ENCODE assay signal across 10 cellular contexts in the genomic region with DNA sequence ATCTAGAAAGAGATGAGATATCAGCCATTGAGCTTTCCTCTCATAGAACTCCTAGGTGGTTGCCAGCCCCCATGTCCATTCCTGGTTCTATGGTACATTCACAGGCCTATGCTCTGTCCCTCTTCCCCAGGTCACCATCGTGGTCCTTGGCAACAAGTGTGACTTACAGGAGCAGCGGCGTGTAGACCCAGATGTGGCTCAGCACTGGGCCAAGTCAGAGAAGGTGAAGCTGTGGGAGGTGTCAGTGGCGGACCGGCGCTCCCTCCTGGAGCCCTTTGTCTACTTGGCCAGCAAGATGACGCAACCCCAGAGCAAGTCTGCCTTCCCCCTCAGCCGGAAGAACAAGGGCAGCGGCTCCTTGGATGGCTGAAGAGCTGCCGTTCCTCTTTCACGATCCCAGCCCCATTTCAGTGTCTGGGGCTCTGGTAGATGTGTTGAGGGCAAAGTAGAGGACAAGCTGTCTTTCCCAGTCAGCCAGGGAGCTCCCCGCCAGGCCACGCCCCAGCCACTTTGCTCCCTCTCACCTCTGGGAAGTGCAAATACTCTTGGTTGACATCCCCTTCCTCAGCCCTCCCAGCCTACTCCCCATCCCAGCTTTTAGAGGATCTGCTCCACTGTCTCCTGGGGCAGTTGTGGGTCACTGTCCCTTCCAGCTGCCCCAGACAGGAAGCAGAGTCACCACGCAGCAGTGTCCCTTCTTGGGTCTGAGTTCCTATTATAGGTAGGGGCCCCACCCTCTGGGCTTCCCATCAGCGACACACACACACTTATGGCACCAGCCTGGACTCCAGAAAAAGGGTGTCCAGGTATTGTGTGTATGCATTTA. TPM values are rescaled to one million over a fixed set of nuclear protein-coding genes. Genes with fewer than 3 reads are reported as not detected.
A peak's percentile ranks its signal among the peaks of the same experiment; 100 is the strongest.
DNase-seq lines count a peak whose midpoint lies in the region; TF ChIP-seq lines count a peak whose summit lies in the region.
"Had no signal": no experiment of that assay in that cellular context is flagged by ENCODE, and none has a peak within 500 bp of the region (broad histone marks: within the 10 kb centered on the region; RNA-seq: fewer than 3 reads in every experiment).

No MANE protein-coding gene starts in this region.

- H3K27ac Mint-ChIP-seq in endothelial cell (ENCODE audit: unreplicated experiment), result peak overlapping the region; percentile 99
- H3K27ac Mint-ChIP-seq in activated naive CD4-positive, alpha-beta T cell treated with anti-CD3 and anti-CD28 coated beads, Interleukin-2, amount 10 ng/mL, durations not matched to agents 7 days and 5 days, result no peak overlapping the region

- H3K27me3 Mint-ChIP-seq in endothelial cell (ENCODE audit: unreplicated experiment), result peaks cover 20% of the 10 kb centered on the region
- peaks cover 5% of the 10 kb centered on the region for H3K27me3 Mint-ChIP-seq in activated naive CD4-positive, alpha-beta T cell treated with anti-CD3 and anti-CD28 coated beads, Interleukin-2, amount 10 ng/mL, durations not matched to agents 7 days and 5 days

- no peak overlapping the region for H2BK5ac ChIP-seq in neuronal stem cell (ENCODE audit: low read length)

- no peak overlapping the region for H3K14ac ChIP-seq in neuronal stem cell (ENCODE audit: low read length)

- TF ChIP-seq CTCF in endothelial cell (IDR thresholded peaks at IDR 0.05; ENCODE audit: unreplicated experiment), result no peak

- no peak overlapping the region for H3K4me2 ChIP-seq in neuronal stem cell (ENCODE audit: insufficient read depth, low read length, poor library complexity, severe bottlenecking)

- no peak overlapping the region for H4K91ac ChIP-seq in neuronal stem cell (ENCODE audit: low read depth, low read length, poor library complexity)

- H3K4me1 ChIP-seq in muscle layer of colon (ENCODE audit: insufficient read depth, low read length) (peaks cover 21% of the 10 kb centered on the region), neuronal stem cell (ENCODE audit: control insufficient read depth in 2 of 2, insufficient read depth in 1 of 2, low read depth in 1 of 2, low read length in 2 of 2) (peaks cover 24 to 33% of the 10 kb centered on the region in 2 donors)

- peak overlapping the region; percentile 13 for H3K27ac ChIP-seq in muscle layer of colon (ENCODE audit: low read depth, low read length)
- no peak overlapping the region for H3K27ac ChIP-seq in neuronal stem cell (replicated peaks; ENCODE audit: low read length)
- H3K27ac ChIP-seq: VCaP had no signal

- peaks cover 33% of the 10 kb centered on the region for H3K36me3 Mint-ChIP-seq in endothelial cell (ENCODE audit: low read depth, unreplicated experiment)
- peaks cover 11% of the 10 kb centered on the region for H3K36me3 Mint-ChIP-seq in activated naive CD4-positive, alpha-beta T cell treated with anti-CD3 and anti-CD28 coated beads, Interleukin-2, amount 10 ng/mL, durations not matched to agents 7 days and 5 days

- H3K27me3 ChIP-seq in muscle layer of colon (ENCODE audit: control insufficient read depth in 1 of 2, insufficient read depth in 2 of 2, low read length in 2 of 2) (peaks cover 0 to 10% of the 10 kb centered on the region in 2 donors), neuronal stem cell (ENCODE audit: control insufficient read depth in 3 of 3, insufficient read depth in 3 of 3, low read depth in 1 of 3, low read length in 3 of 3) (no peaks in the 10 kb centered on the region)

- no peak overlapping the region for H4K8ac ChIP-seq in neuronal stem cell (ENCODE audit: low read depth, low read length)

- no peak overlapping the region for H2AK5ac ChIP-seq in neuronal stem cell (ENCODE audit: low read depth, low read length)

- H2BK120ac ChIP-seq in neuronal stem cell (ENCODE audit: low read depth, low read length), result no peak overlapping the region

- H3K4me3 ChIP-seq in muscle layer of colon (ENCODE audit: low read depth in 1 of 2, low read length in 2 of 2) (no peak overlapping the region), neuronal stem cell (ENCODE audit: low read length in 2 of 2) (no peak overlapping the region)

- no peaks in the 10 kb centered on the region for H3K9me3 Mint-ChIP-seq in endothelial cell (ENCODE audit: unreplicated experiment)
- no peaks in the 10 kb centered on the region for H3K9me3 Mint-ChIP-seq in activated naive CD4-positive, alpha-beta T cell treated with anti-CD3 and anti-CD28 coated beads, Interleukin-2, amount 10 ng/mL, durations not matched to agents 7 days and 5 days

- no peak overlapping the region for H2BK12ac ChIP-seq in neuronal stem cell (ENCODE audit: low read length)

- H3K4me1 Mint-ChIP-seq in endothelial cell (ENCODE audit: unreplicated experiment), result peaks cover 55% of the 10 kb centered on the region
- H3K4me1 Mint-ChIP-seq in activated naive CD4-positive, alpha-beta T cell treated with anti-CD3 and anti-CD28 coated beads, Interleukin-2, amount 10 ng/mL, durations not matched to agents 7 days and 5 days, result peaks cover 36% of the 10 kb centered on the region

- H3K4me3 Mint-ChIP-seq in endothelial cell (ENCODE audit: unreplicated experiment), result no peak overlapping the region
- no peak overlapping the region for H3K4me3 Mint-ChIP-seq in activated naive CD4-positive, alpha-beta T cell treated with anti-CD3 and anti-CD28 coated beads, Interleukin-2, amount 10 ng/mL, durations not matched to agents 7 days and 5 days

- no peak overlapping the region for H3K23ac ChIP-seq in neuronal stem cell (ENCODE audit: low read depth, low read length, poor library complexity)

- no peak overlapping the region for H2BK15ac ChIP-seq in neuronal stem cell (ENCODE audit: low read length)

- H3K4ac ChIP-seq in neuronal stem cell (ENCODE audit: low read length), result no peak overlapping the region

- CTCF ChIA-PET in activated naive CD4-positive, alpha-beta T cell treated with anti-CD3 and anti-CD28 coated beads, Interleukin-2, amount 10 ng/mL, durations not matched to agents 7 days and 5 days (lab: Charles Lee), result interaction anchor here (0.6 to 14.4 kb wide), 13 partner anchors 11 to 1293 kb away, joined by 3 to 222 read pairs (median 4); partner anchors contain the start of genes DHX58 and KAT2A

- no peak overlapping the region for H3K18ac ChIP-seq in neuronal stem cell (ENCODE audit: low read length)

- no peak overlapping the region for H3K9ac ChIP-seq in muscle layer of colon (ENCODE audit: low read length)
- H3K9ac ChIP-seq in neuronal stem cell (ENCODE audit: low read depth, low read length, poor library complexity), result no peak overlapping the region

- peak; percentile 58 for DNase-seq in Ammon's horn (ENCODE audit: low spot score)
- peak; percentile 89 for DNase-seq in NOMO-1 treated with dmso at 0.1 percent for 144 hours (lab: John Stamatoyannopoulos, UW; ENCODE audit: unreplicated experiment)
- DNase-seq in endothelial cell (ENCODE audit: low spot score), result no peak
- DNase-seq in NCI-H1417 (lab: John Stamatoyannopoulos, UW), result no peak
- DNase-seq in NCI-H2196 treated with DMSO at 0.1 percent for 48 hours (lab: John Stamatoyannopoulos, UW; ENCODE audit: unreplicated experiment), result no peak
- no peak for DNase-seq in neuronal stem cell (ENCODE audit: low spot score)
- DNase-seq in activated naive CD4-positive, alpha-beta T cell treated with anti-CD3 and anti-CD28 coated beads, Interleukin-2, amount 10 ng/mL, durations not matched to agents 7 days and 5 days, result no peak
- DNase-seq: NCI-H524 treated with DMSO at 0.1 percent for 48 hours had no signal

- H3K9me3 ChIP-seq in muscle layer of colon (ENCODE audit: low read length) (no peaks in the 10 kb centered on the region), neuronal stem cell (replicated peaks in 1 of 2; ENCODE audit: control insufficient read depth in 2 of 2, insufficient read depth in 1 of 2, low read depth in 1 of 2, low read length in 2 of 2) (no peaks in the 10 kb centered on the region)

- H2AFZ ChIP-seq in neuronal stem cell (ENCODE audit: low read length), result no peak overlapping the region

- peaks cover 5% of the 10 kb centered on the region for H3K79me1 ChIP-seq in neuronal stem cell (ENCODE audit: low read depth, low read length)

- H3K36me3 ChIP-seq in muscle layer of colon (ENCODE audit: insufficient read depth, low read length), result peaks cover 25% of the 10 kb centered on the region
- H3K36me3 ChIP-seq in neuronal stem cell (replicated peaks in 1 of 2; ENCODE audit: control insufficient read depth in 2 of 2, insufficient read depth in 2 of 2, low read length in 2 of 2), result peaks cover 16 to 42% of the 10 kb centered on the region in 2 donors

- no CpG with 5 or more reads among the region's 15 CpGs for WGBS in neuronal stem cell (ENCODE audit: extremely low coverage in 2 of 2, insufficient read length in 2 of 2, insufficient replicate concordance in 1 of 2), 2 donors

RNA-seq across cellular contexts. Expression of gene NKIRAS2, which starts 3.8 kb away (rescaled TPM):
- 67.4 TPM for total RNA-seq in endothelial cell (ENCODE audit: unreplicated experiment)
- polyA plus RNA-seq in neuronal stem cell (2013, experiment 1 of 2), result 49.7 TPM
- polyA plus RNA-seq in neuronal stem cell (2013, experiment 2 of 2), result 50.2 TPM

RNA-seq across cellular contexts. Expression of gene DNAJC7, which starts 6.5 kb away (rescaled TPM):
- 92.8 TPM for total RNA-seq in endothelial cell (ENCODE audit: unreplicated experiment)
- 57.3 TPM for polyA plus RNA-seq in neuronal stem cell (2013, experiment 1 of 2)
- 54.2 TPM for polyA plus RNA-seq in neuronal stem cell (2013, experiment 2 of 2)

RNA-seq across cellular contexts. Expression of gene C17orf113, which starts 26.7 kb away (rescaled TPM):
- total RNA-seq in endothelial cell (ENCODE audit: unreplicated experiment), result 1.6 TPM
- 2.4 TPM for polyA plus RNA-seq in neuronal stem cell (2013, experiment 1 of 2)
- 2.6 TPM for polyA plus RNA-seq in neuronal stem cell (2013, experiment 2 of 2)

RNA-seq across cellular contexts. Expression of gene CNP, which starts 57.1 kb away (rescaled TPM):
- total RNA-seq in endothelial cell (ENCODE audit: unreplicated experiment), result 82.1 TPM
- 44.2 TPM for polyA plus RNA-seq in neuronal stem cell (2013, experiment 1 of 2)
- polyA plus RNA-seq in neuronal stem cell (2013, experiment 2 of 2), result 43.2 TPM

Comparison
In these comparisons a context has a peak if more than half of its experiments do, and no peak if none do; other contexts are left out.
1. DNase-seq: peak in Ammon's horn (single experiment) and NOMO-1 treated with dmso at 0.1 percent for 144 hours (single experiment); none in endothelial cell (single experiment), NCI-H1417 (0 of 3), NCI-H2196 treated with DMSO at 0.1 percent for 48 hours (single experiment), neuronal stem cell (single experiment) and activated naive CD4-positive, alpha-beta T cell treated with anti-CD3 and anti-CD28 coated beads, Interleukin-2, amount 10 ng/mL, durations not matched to agents 7 days and 5 days (single experiment).